ENCODE assay signal across 33 cellular contexts in the genomic region with DNA sequence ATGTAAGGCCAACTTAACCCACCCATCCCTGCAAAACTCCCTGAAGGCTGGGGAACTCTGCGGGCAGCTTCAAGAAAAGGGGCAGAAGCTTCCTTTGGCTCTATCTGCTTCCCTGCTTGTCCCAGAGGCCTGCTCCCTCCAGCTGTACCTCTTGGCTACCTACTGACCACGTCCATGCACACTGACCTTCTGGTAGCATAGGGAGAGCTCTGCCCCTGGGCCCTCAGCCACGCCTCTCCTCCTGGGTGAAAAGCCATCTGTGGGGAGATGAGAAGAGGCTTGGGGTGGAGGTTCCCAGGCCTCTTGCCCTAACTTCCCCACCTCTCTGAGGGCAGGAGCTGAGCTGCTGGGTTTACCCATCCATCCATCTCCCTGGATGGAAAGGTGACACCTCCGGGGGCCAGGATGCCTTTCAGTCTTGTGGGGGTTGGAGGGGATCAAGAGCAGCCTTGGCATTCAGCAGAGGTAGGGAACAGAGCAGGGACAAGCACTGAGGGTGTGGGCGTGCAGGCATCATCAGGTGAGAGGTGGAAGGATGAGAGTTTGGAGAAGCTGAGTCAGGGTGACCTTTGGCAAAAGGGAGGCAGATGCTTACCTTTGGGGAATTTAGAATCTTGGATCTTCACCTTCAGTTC. TPM values are rescaled to one million over a fixed set of nuclear protein-coding genes. Genes with fewer than 3 reads are reported as not detected.
"Had no signal": no experiment of that assay in that cellular context is flagged by ENCODE, and none has a peak within 500 bp of the region (broad histone marks: within the 10 kb centered on the region; RNA-seq: fewer than 3 reads in every experiment).

No MANE protein-coding gene starts in this region.

- DNase-seq: activated CD4-positive, alpha-beta T cell treated with anti-CD3 and anti-CD28 coated beads for 4 hours; activated CD4-positive, alpha-beta T cell treated with anti-CD3 and anti-CD28 coated beads, Interleukin-2, amount 50 U/mL, for 4 hours; activated gamma-delta T cell; activated naive CD4-positive, alpha-beta T cell treated with anti-CD3 and anti-CD28 coated beads, Interleukin-2, amount 10 ng/mL, durations not matched to agents 7 days and 5 days; activated naive CD8-positive, alpha-beta T cell treated with anti-CD3 and anti-CD28 coated beads, Interleukin-2, amount 10 ng/mL, durations not matched to agents 7 days and 5 days; activated T-cell treated with anti-CD3 and anti-CD28 coated beads, Interleukin-2, amount 50 U/mL, for 1 hour; cerebellar nuclear complex; colonic mucosa; effector memory CD4-positive, alpha-beta T cell; erythroblast; foreskin fibroblast; heart left ventricle; hypothalamus; immature natural killer cell; kidney; left colon; mesenchymal stem cell; natural killer cell; right lobe of liver; stimulated activated CD4-positive, alpha-beta T cell treated with anti-CD3 and anti-CD28 coated beads, Interleukin-4, amount 100 ng/mL, for 24 hours; stimulated activated naive CD8-positive, alpha-beta T cell treated with anti-CD3 and anti-CD28 coated beads, Interleukin-15, amount 100 ng/mL, for 72 hours; substantia nigra; T-helper 1 cell; upper lobe of left lung had no signal

- H3K27me3 Mint-ChIP-seq: activated naive CD8-positive, alpha-beta T cell treated with anti-CD3 and anti-CD28 coated beads, Interleukin-2, amount 10 ng/mL, durations not matched to agents 7 days and 5 days; stimulated activated memory B cell treated with anti-CD40 and anti-IgM and Interleukin-4, amounts not matched to agents 10 μg/mL and 1 μg/mL and 100 μg/mL, for 72 hours; stimulated activated naive CD8-positive, alpha-beta T cell treated with anti-CD3 and anti-CD28 coated beads, Interleukin-15, amount 100 ng/mL, for 72 hours had no signal

- H3K36me3 ChIP-seq: ascending aorta, cardiac muscle cell, colonic mucosa, heart left ventricle, right lobe of liver, upper lobe of left lung had no signal

- H3K4me3 Mint-ChIP-seq: activated naive CD4-positive, alpha-beta T cell treated with anti-CD3 and anti-CD28 coated beads, Interleukin-2, amount 10 ng/mL, durations not matched to agents 7 days and 5 days; activated naive CD8-positive, alpha-beta T cell treated with anti-CD3 and anti-CD28 coated beads, Interleukin-2, amount 10 ng/mL, durations not matched to agents 7 days and 5 days; activated T-helper 1 cell treated with anti-CD3 and anti-CD28 coated beads, Interleukin-12 subunit alpha, Interleukin-12 subunit beta, Interleukin-2, Interleukin-4 antibody, amounts not matched to agents 30 ng/mL and 10 ng/mL and 1 ng/mL, durations not matched to agents 14 hours and 24 hours and 36 hours; brain; immature natural killer cell; natural killer cell; stimulated activated memory B cell treated with anti-CD40 and anti-IgM and Interleukin-4, amounts not matched to agents 10 μg/mL and 1 μg/mL and 100 μg/mL, for 72 hours; stimulated activated naive CD8-positive, alpha-beta T cell treated with anti-CD3 and anti-CD28 coated beads, Interleukin-15, amount 100 ng/mL, for 72 hours had no signal

- H3K9me3 ChIP-seq: ascending aorta, colonic mucosa, right lobe of liver had no signal

- H3K4me1 ChIP-seq: ascending aorta, colonic mucosa, heart left ventricle, right lobe of liver, upper lobe of left lung had no signal

- H3K27ac ChIP-seq: ascending aorta, cardiac muscle cell, colonic mucosa, heart left ventricle, right lobe of liver, skin epidermis, upper lobe of left lung, VCaP had no signal

- H3K9me3 Mint-ChIP-seq: immature natural killer cell, natural killer cell had no signal

- H3K4me1 Mint-ChIP-seq: activated naive CD4-positive, alpha-beta T cell treated with anti-CD3 and anti-CD28 coated beads, Interleukin-2, amount 10 ng/mL, durations not matched to agents 7 days and 5 days; brain; immature natural killer cell; stimulated activated memory B cell treated with anti-CD40 and anti-IgM and Interleukin-4, amounts not matched to agents 10 μg/mL and 1 μg/mL and 100 μg/mL, for 72 hours had no signal

- H3K27me3 ChIP-seq: ascending aorta, cardiac muscle cell, colonic mucosa, heart left ventricle, right lobe of liver, upper lobe of left lung had no signal

- H3K36me3 Mint-ChIP-seq: brain, natural killer cell had no signal

- ATAC-seq: heart left ventricle; left colon; natural killer cell; right lobe of liver; stimulated activated memory B cell treated with anti-CD40 and anti-IgM and Interleukin-4, amounts not matched to agents 10 μg/mL and 1 μg/mL and 100 μg/mL, for 72 hours; stimulated activated naive CD8-positive, alpha-beta T cell treated with anti-CD3 and anti-CD28 coated beads, Interleukin-15, amount 100 ng/mL, for 72 hours had no signal

- H3K4me3 ChIP-seq: ascending aorta, cardiac muscle cell, colonic mucosa, heart left ventricle, right lobe of liver, skin epidermis, upper lobe of left lung had no signal

- H3K27ac Mint-ChIP-seq: activated naive CD4-positive, alpha-beta T cell treated with anti-CD3 and anti-CD28 coated beads, Interleukin-2, amount 10 ng/mL, durations not matched to agents 7 days and 5 days; activated naive CD8-positive, alpha-beta T cell treated with anti-CD3 and anti-CD28 coated beads, Interleukin-2, amount 10 ng/mL, durations not matched to agents 7 days and 5 days; activated T-helper 1 cell treated with anti-CD3 and anti-CD28 coated beads, Interleukin-12 subunit alpha, Interleukin-12 subunit beta, Interleukin-2, Interleukin-4 antibody, amounts not matched to agents 30 ng/mL and 10 ng/mL and 1 ng/mL, durations not matched to agents 14 hours and 24 hours and 36 hours; brain; immature natural killer cell; natural killer cell; stimulated activated memory B cell treated with anti-CD40 and anti-IgM and Interleukin-4, amounts not matched to agents 10 μg/mL and 1 μg/mL and 100 μg/mL, for 72 hours had no signal

RNA-seq across cellular contexts. Expression of a gene that starts 23.4 kb away (rescaled TPM):
- total RNA-seq: ascending aorta, cardiac muscle cell, dermis microvascular lymphatic vessel endothelial cell, osteoblast, right lobe of liver had no signal
- polyA plus RNA-seq: cardiac muscle cell, immature natural killer cell had no signal

RNA-seq across cellular contexts. Expression of a gene that starts 45.0 kb away (rescaled TPM):
- total RNA-seq: cardiac muscle cell, dermis microvascular lymphatic vessel endothelial cell, osteoblast had no signal
